ENCODE assay signal across 26 cellular contexts in the genomic region with DNA sequence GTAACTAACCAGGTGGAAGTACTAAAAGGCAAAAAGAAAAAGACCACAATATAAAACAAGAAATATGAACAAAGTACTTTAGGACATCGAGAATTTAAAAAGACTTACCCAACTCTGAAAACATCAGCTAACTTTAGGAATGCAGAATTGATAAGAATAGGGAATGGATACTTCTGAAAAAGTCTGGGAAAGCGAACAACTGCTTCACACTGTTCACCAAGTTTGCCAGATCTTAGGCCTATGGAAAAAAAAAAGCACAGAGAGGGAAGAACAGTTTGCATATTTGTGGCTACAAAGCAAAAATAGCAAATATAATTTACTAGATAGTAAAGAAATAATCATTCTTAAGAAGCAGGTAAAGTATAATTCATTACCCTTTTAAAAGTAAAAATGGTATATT. TPM values are rescaled to one million over a fixed set of nuclear protein-coding genes. Genes with fewer than 3 reads are reported as not detected.
DNase-seq lines count a peak whose midpoint lies in the region; ATAC-seq and TF ChIP-seq lines count a peak whose summit lies in the region.
"Had no signal": no experiment of that assay in that cellular context is flagged by ENCODE, and none has a peak within 500 bp of the region (broad histone marks: within the 10 kb centered on the region; RNA-seq: fewer than 3 reads in every experiment).

No MANE protein-coding gene starts in this region.

- no peaks in the 10 kb centered on the region for H3K79me2 ChIP-seq in trophoblast cell (ENCODE audit: control insufficient read depth, insufficient read depth, low read length, poor library complexity)

- H3K4me2 ChIP-seq in trophoblast cell (ENCODE audit: low read length) = no peak overlapping the region
- H3K4me2 ChIP-seq: BLaER1 had no signal

- H3K9ac ChIP-seq in trophoblast cell (ENCODE audit: low read length) = no peak overlapping the region
- H3K9ac ChIP-seq: BLaER1 had no signal

- DNase-seq in activated CD4-positive, alpha-beta T cell treated with anti-CD3 and anti-CD28 coated beads, Interleukin-2, amount 10 ng/mL, durations not matched to agents 7 days and 5 days = no peak
- no peak for DNase-seq in activated CD4-positive, alpha-beta T cell treated with anti-CD3 and anti-CD28 coated beads, Interleukin-2, amount 10 ng/mL, durations not matched to agents 24 days and 14 days
- DNase-seq in HFFc6 (no peak), T-helper 17 cell (no peak), fibroblast of the aortic adventitia (ENCODE audit: low read depth) (peak; percentile 21), trophoblast cell (no peak), SJCRH30 (no peak)
- no peak for DNase-seq in activated T-cell treated with anti-CD3 and anti-CD28 coated beads, Interleukin-2, amount 50 U/mL, for 1 hour
- DNase-seq: 8988T; ACHN; BE2C; C1 segment of cervical spinal cord; CD4-positive, alpha-beta memory T cell; CD4-positive, CD25-positive, alpha-beta regulatory T cell; CD8-positive, alpha-beta memory T cell; COR-L47; DMS 273 treated with DMSO at 0.1 percent for 48 hours; DMS153; DMS53; DMS79; DND-41; EL; GDM1 had no signal

- no peaks in the 10 kb centered on the region for H3K79me1 ChIP-seq in trophoblast cell (ENCODE audit: low read length)

- intact Hi-C loops in activated CD4-positive, alpha-beta T cell treated with anti-CD3 and anti-CD28 coated beads, Interleukin-2, amount 10 ng/mL, durations not matched to agents 24 days and 14 days (cut with micrococcal nuclease) = no loop called here

- no peak overlapping the region for H4K12ac ChIP-seq in trophoblast cell (ENCODE audit: low read depth, low read length)

- no peak overlapping the region for H2BK5ac ChIP-seq in trophoblast cell (ENCODE audit: low read depth, low read length, poor library complexity)

- no peak overlapping the region for H3K18ac ChIP-seq in trophoblast cell (ENCODE audit: low read length)

- H3K27ac Mint-ChIP-seq in activated CD4-positive, alpha-beta T cell treated with anti-CD3 and anti-CD28 coated beads, Interleukin-2, amount 10 ng/mL, durations not matched to agents 7 days and 5 days = peak overlapping the region; percentile 54
- H3K27ac Mint-ChIP-seq in activated CD4-positive, alpha-beta T cell treated with anti-CD3 and anti-CD28 coated beads, Interleukin-2, amount 10 ng/mL, durations not matched to agents 24 days and 14 days = no peak overlapping the region
- H3K27ac Mint-ChIP-seq in HFFc6 = 0 out of 2 replicates have a peak overlapping the region, but pooled peaks have one; percentile 23
- peak overlapping the region; percentile 29 for H3K27ac Mint-ChIP-seq in T-helper 17 cell
- H3K27ac Mint-ChIP-seq: CD4-positive, CD25-positive, alpha-beta regulatory T cell had no signal

- H4K91ac ChIP-seq in trophoblast cell (ENCODE audit: low read depth, low read length) = no peak overlapping the region

- ATAC-seq in T-helper 17 cell = no peak
- ATAC-seq: GM12878 had no signal

- H2BK120ac ChIP-seq in trophoblast cell (ENCODE audit: insufficient read depth, low read length, poor library complexity) = no peak overlapping the region

- no peak overlapping the region for H3K4ac ChIP-seq in trophoblast cell (ENCODE audit: low read depth, low read length)

- H3K4me3 ChIP-seq in fibroblast of the aortic adventitia (ENCODE audit: low read depth, low read length) = no peak overlapping the region
- H3K4me3 ChIP-seq in trophoblast cell (ENCODE audit: low read depth, low read length) = no peak overlapping the region
- H3K4me3 ChIP-seq in SJCRH30 = no peak overlapping the region
- H3K4me3 ChIP-seq: BLaER1, GM12878 had no signal

- no peak overlapping the region for H3K4me3 Mint-ChIP-seq in activated CD4-positive, alpha-beta T cell treated with anti-CD3 and anti-CD28 coated beads, Interleukin-2, amount 10 ng/mL, durations not matched to agents 7 days and 5 days
- no peak overlapping the region for H3K4me3 Mint-ChIP-seq in activated CD4-positive, alpha-beta T cell treated with anti-CD3 and anti-CD28 coated beads, Interleukin-2, amount 10 ng/mL, durations not matched to agents 24 days and 14 days
- no peak overlapping the region for H3K4me3 Mint-ChIP-seq in HFFc6
- H3K4me3 Mint-ChIP-seq in T-helper 17 cell = no peak overlapping the region
- H3K4me3 Mint-ChIP-seq: CD14-positive monocyte; CD4-positive, alpha-beta memory T cell; CD4-positive, CD25-positive, alpha-beta regulatory T cell; CD8-positive, alpha-beta memory T cell had no signal

- no peak overlapping the region for H2AK5ac ChIP-seq in trophoblast cell (ENCODE audit: low read length)

- no peaks in the 10 kb centered on the region for H3K9me3 ChIP-seq in T-helper 17 cell (ENCODE audit: control insufficient read depth, low read length, poor library complexity, severe bottlenecking)
- H3K9me3 ChIP-seq in trophoblast cell (ENCODE audit: insufficient read depth, low read depth, low read length) = no peaks in the 10 kb centered on the region
- peaks cover 10% of the 10 kb centered on the region; the same call in 1 of the 2 replicates for H3K9me3 ChIP-seq in SJCRH30 (replicated peaks)
- H3K9me3 ChIP-seq: BE2C had no signal

- peaks cover 5% of the 10 kb centered on the region for H3K9me3 Mint-ChIP-seq in activated CD4-positive, alpha-beta T cell treated with anti-CD3 and anti-CD28 coated beads, Interleukin-2, amount 10 ng/mL, durations not matched to agents 7 days and 5 days
- peaks cover 8% of the 10 kb centered on the region for H3K9me3 Mint-ChIP-seq in activated CD4-positive, alpha-beta T cell treated with anti-CD3 and anti-CD28 coated beads, Interleukin-2, amount 10 ng/mL, durations not matched to agents 24 days and 14 days
- no peaks in the 10 kb centered on the region for H3K9me3 Mint-ChIP-seq in HFFc6

- H3K36me3 Mint-ChIP-seq in activated CD4-positive, alpha-beta T cell treated with anti-CD3 and anti-CD28 coated beads, Interleukin-2, amount 10 ng/mL, durations not matched to agents 7 days and 5 days (ENCODE audit: low read depth) = peaks cover 42% of the 10 kb centered on the region
- peaks cover 48% of the 10 kb centered on the region for H3K36me3 Mint-ChIP-seq in activated CD4-positive, alpha-beta T cell treated with anti-CD3 and anti-CD28 coated beads, Interleukin-2, amount 10 ng/mL, durations not matched to agents 24 days and 14 days (ENCODE audit: low read depth)
- peaks cover 18% of the 10 kb centered on the region for H3K36me3 Mint-ChIP-seq in HFFc6 (ENCODE audit: low read depth)
- peaks cover 2% of the 10 kb centered on the region for H3K36me3 Mint-ChIP-seq in T-helper 17 cell (ENCODE audit: low read depth)

- no CpG with 5 or more reads among the region's 2 CpGs for WGBS in trophoblast cell (ENCODE audit: extremely low coverage, insufficient coverage, insufficient read length)

- H3K14ac ChIP-seq in trophoblast cell (ENCODE audit: low read length) = no peak overlapping the region

- H3K27ac ChIP-seq in trophoblast cell (ENCODE audit: low read depth, low read length) = no peak overlapping the region
- no peak overlapping the region for H3K27ac ChIP-seq in SJCRH30
- H3K27ac ChIP-seq: BLaER1 had no signal

- POLR2A ChIA-PET in activated CD4-positive, alpha-beta T cell treated with anti-CD3 and anti-CD28 coated beads, Interleukin-2, amount 10 ng/mL, durations not matched to agents 7 days and 5 days (lab: Charles Lee) = no interaction called here

- TF ChIP-seq CTCF in HFFc6 (IDR thresholded peaks at IDR 0.05) = no peak
- TF ChIP-seq CTCF in fibroblast of the aortic adventitia (IDR thresholded peaks at IDR 0.05; ENCODE audit: insufficient read depth, low read length) = no peak

- H2BK12ac ChIP-seq in trophoblast cell (ENCODE audit: low read length) = no peak overlapping the region

- H4K8ac ChIP-seq in trophoblast cell (ENCODE audit: low read depth, low read length) = no peak overlapping the region

- no peak overlapping the region for H3K23ac ChIP-seq in trophoblast cell (ENCODE audit: low read length)

- H3K4me1 ChIP-seq in trophoblast cell (ENCODE audit: control insufficient read depth in 1 of 2, insufficient read depth in 2 of 2, low read length in 2 of 2) = no peaks in the 10 kb centered on the region
- no peaks in the 10 kb centered on the region for H3K4me1 ChIP-seq in SJCRH30
- H3K4me1 ChIP-seq: BE2C, BLaER1 had no signal

- no peaks in the 10 kb centered on the region for H3K27me3 ChIP-seq in trophoblast cell (ENCODE audit: insufficient read depth, low read length)
- H3K27me3 ChIP-seq in SJCRH30 = no peaks in the 10 kb centered on the region
- H3K27me3 ChIP-seq: BE2C, BLaER1 had no signal

- no peaks in the 10 kb centered on the region for H3K36me3 ChIP-seq in trophoblast cell (ENCODE audit: control insufficient read depth in 1 of 2, insufficient read depth in 2 of 2, low read length in 2 of 2)
- peaks cover 49% of the 10 kb centered on the region for H3K36me3 ChIP-seq in SJCRH30

- H2AFZ ChIP-seq in trophoblast cell (ENCODE audit: insufficient read depth, low read length, poor library complexity) = no peak overlapping the region

- no peaks in the 10 kb centered on the region for H3K27me3 Mint-ChIP-seq in activated CD4-positive, alpha-beta T cell treated with anti-CD3 and anti-CD28 coated beads, Interleukin-2, amount 10 ng/mL, durations not matched to agents 7 days and 5 days
- H3K27me3 Mint-ChIP-seq in activated CD4-positive, alpha-beta T cell treated with anti-CD3 and anti-CD28 coated beads, Interleukin-2, amount 10 ng/mL, durations not matched to agents 24 days and 14 days = no peaks in the 10 kb centered on the region
- H3K27me3 Mint-ChIP-seq in HFFc6 (ENCODE audit: insufficient read depth) (no peaks in the 10 kb centered on the region; the same call in 1 of the 2 replicates), T-helper 17 cell (no peaks in the 10 kb centered on the region)
- H3K27me3 Mint-ChIP-seq: CD4-positive, alpha-beta memory T cell; CD4-positive, CD25-positive, alpha-beta regulatory T cell; CD8-positive, alpha-beta memory T cell had no signal

- H3K4me1 Mint-ChIP-seq in activated CD4-positive, alpha-beta T cell treated with anti-CD3 and anti-CD28 coated beads, Interleukin-2, amount 10 ng/mL, durations not matched to agents 7 days and 5 days = peaks cover 2% of the 10 kb centered on the region
- H3K4me1 Mint-ChIP-seq in activated CD4-positive, alpha-beta T cell treated with anti-CD3 and anti-CD28 coated beads, Interleukin-2, amount 10 ng/mL, durations not matched to agents 24 days and 14 days = peaks cover 12% of the 10 kb centered on the region
- H3K4me1 Mint-ChIP-seq in HFFc6 (ENCODE audit: low read depth) = peaks cover 12% of the 10 kb centered on the region
- peaks cover 5% of the 10 kb centered on the region for H3K4me1 Mint-ChIP-seq in T-helper 17 cell

- CTCF ChIA-PET in activated CD4-positive, alpha-beta T cell treated with anti-CD3 and anti-CD28 coated beads, Interleukin-2, amount 10 ng/mL, durations not matched to agents 7 days and 5 days (lab: Charles Lee) = interaction anchor here (0.6 to 3.7 kb wide), 2 partner anchors 10 to 14 kb away, joined by 4 to 14 read pairs; a partner anchor contains a TSS

RNA-seq across cellular contexts. Expression of a gene that starts 14.4 kb away (rescaled TPM):
- 10 to 100 TPM; 29.9 to 34.8 TPM for total RNA-seq in activated CD4-positive, alpha-beta T cell treated with anti-CD3 and anti-CD28 coated beads, Interleukin-2, amount 10 ng/mL, durations not matched to agents 7 days and 5 days
- total RNA-seq in activated CD4-positive, alpha-beta T cell treated with anti-CD3 and anti-CD28 coated beads, Interleukin-2, amount 10 ng/mL, durations not matched to agents 24 days and 14 days = 34.4 and 36.8 TPM in 2 replicates
- total RNA-seq in HFFc6 (2021; fragmentation: NEBNext Ultra II Directional; extraction: Animal tissue kit (Norgen Biotek cat#: 25700)) = 10 to 100 TPM in 5 of 6 experiments, 1 to 10 TPM in 1; 9.6 to 14.5 (median 13.3) TPM
- total RNA-seq in T-helper 17 cell (1 to 10 TPM; 9.2 to 9.5 TPM), fibroblast of the aortic adventitia (ENCODE audit: low replicate concordance) (34.7 and 57.8 TPM in 2 replicates)
- 8.1 and 8.3 TPM in 2 replicates for polyA plus RNA-seq in trophoblast cell (2013)
- 41.2 and 43.1 TPM in 2 replicates for total RNA-seq in SJCRH30 (2014; rRNA removed; shearing (Covaris generic))

RNA-seq across cellular contexts. Expression of a gene that starts 14.6 kb away (rescaled TPM):
- 10 to 100 TPM; 64.9 to 72.1 TPM for total RNA-seq in activated CD4-positive, alpha-beta T cell treated with anti-CD3 and anti-CD28 coated beads, Interleukin-2, amount 10 ng/mL, durations not matched to agents 7 days and 5 days
- total RNA-seq in activated CD4-positive, alpha-beta T cell treated with anti-CD3 and anti-CD28 coated beads, Interleukin-2, amount 10 ng/mL, durations not matched to agents 24 days and 14 days = 90.4 and 99.5 TPM in 2 replicates
- total RNA-seq in HFFc6 (2021; fragmentation: NEBNext Ultra II Directional; extraction: Animal tissue kit (Norgen Biotek cat#: 25700)) = 10 to 100 TPM; 13.3 to 21.7 (median 18.2) TPM
- total RNA-seq in T-helper 17 cell = 1 to 10 TPM in 1 of 2 donors, under 1 TPM in 1; 0.72 to 1.7 TPM
- total RNA-seq in fibroblast of the aortic adventitia (ENCODE audit: low replicate concordance) = 1.5 and 47.7 TPM in 2 replicates
- polyA plus RNA-seq in trophoblast cell (2013) = 15.3 and 17.3 TPM in 2 replicates
- 81.8 and 82.1 TPM in 2 replicates for total RNA-seq in SJCRH30 (2014; rRNA removed; shearing (Covaris generic))
- polyA plus RNA-seq: CD14-positive monocyte had no signal
